In the genomic region with DNA sequence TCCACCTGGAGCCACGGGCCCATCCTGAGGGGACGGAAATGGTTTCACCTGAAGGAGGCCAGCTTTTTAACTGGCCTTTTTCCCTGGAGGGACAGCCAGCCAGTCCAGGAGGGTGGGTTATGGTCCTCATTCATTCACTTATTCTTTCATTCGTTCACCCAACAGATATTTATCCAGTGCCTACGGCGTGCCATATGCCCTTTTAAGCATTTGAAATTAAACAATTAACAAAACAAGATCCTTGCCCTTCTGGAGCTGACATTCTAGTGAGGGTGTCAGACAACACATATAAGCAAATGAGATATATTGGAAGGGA, we compare ENCODE assay signal across 9 cellular contexts. TPM values are rescaled to one million over a fixed set of nuclear protein-coding genes. Genes with fewer than 3 reads are reported as not detected.
DNase-seq lines count a peak whose midpoint lies in the region; ATAC-seq and TF ChIP-seq lines count a peak whose summit lies in the region.
"Had no signal": no experiment of that assay in that cellular context is flagged by ENCODE, and none has a peak within 500 bp of the region (broad histone marks: within the 10 kb centered on the region; RNA-seq: fewer than 3 reads in every experiment).

No MANE protein-coding gene starts in this region.

- no peak for ATAC-seq in mucosa of descending colon
- no peak for ATAC-seq in HG03521 (IDR thresholded peaks at IDR 0.05; ENCODE audit: unreplicated experiment)
- no peak for ATAC-seq in HG02588 (IDR thresholded peaks at IDR 0.05; ENCODE audit: unreplicated experiment)

- CTCF ChIA-PET in CD4-positive, alpha-beta memory T cell (lab: Charles Lee; ENCODE audit: partially characterized antibody) = interaction anchor here (0.6 to 3.1 kb wide), 4 partner anchors 13 to 271 kb away, joined by 3 to 10 read pairs (median 8); no protein-coding TSS in a partner anchor

- no peak overlapping the region for H3K27ac ChIP-seq in CD4-positive, alpha-beta memory T cell (ENCODE audit: low read depth, low read length)
- no peak overlapping the region for H3K27ac ChIP-seq in OCI-LY1 (ENCODE audit: low read depth, low read length, poor library complexity, severe bottlenecking)
- peak overlapping the region; percentile 34 for H3K27ac ChIP-seq in parathyroid adenoma

- no peaks in the 10 kb centered on the region for H3K27me3 ChIP-seq in CD4-positive, alpha-beta memory T cell (ENCODE audit: insufficient read depth, low read length)
- H3K27me3 ChIP-seq in OCI-LY1 (ENCODE audit: insufficient read depth, low read length) (no peaks in the 10 kb centered on the region), parathyroid adenoma (ENCODE audit: control insufficient read depth, insufficient read depth, low read length) (no peaks in the 10 kb centered on the region)

- no peaks in the 10 kb centered on the region for H3K9me2 ChIP-seq in OCI-LY1 (ENCODE audit: low read depth, low read length)

- TF ChIP-seq CTCF in OCI-LY1 (IDR thresholded peaks at IDR 0.05; ENCODE audit: low read length) (no peak), endothelial cell (IDR thresholded peaks at IDR 0.05; ENCODE audit: unreplicated experiment) (no peak), parathyroid adenoma (IDR thresholded peaks at IDR 0.05) (no peak), mucosa of descending colon (IDR thresholded peaks at IDR 0.05) (no peak)

- H3K36me3 ChIP-seq in CD4-positive, alpha-beta memory T cell (ENCODE audit: insufficient read depth, low read length) = no peaks in the 10 kb centered on the region
- H3K36me3 ChIP-seq in OCI-LY1 (ENCODE audit: insufficient read depth, low read length) (no peaks in the 10 kb centered on the region), parathyroid adenoma (ENCODE audit: control insufficient read depth, insufficient read depth, low read length) (no peaks in the 10 kb centered on the region), mucosa of descending colon (ENCODE audit: low read depth) (no peaks in the 10 kb centered on the region)

- POLR2A ChIA-PET in CD4-positive, alpha-beta memory T cell (lab: Charles Lee; ENCODE audit: partially characterized antibody) = interaction anchor here (0.6 to 1.9 kb wide), 16 partner anchors 9 to 266 kb away, joined by 3 to 24 read pairs (median 4); partner anchors contain the start of genes ARL6IP4, CCDC62, MPHOSPH9 and MTRFR

- H3K4me3 Mint-ChIP-seq in CD4-positive, alpha-beta memory T cell = peak overlapping the region in 6 of 8 donors; percentile 22 to 67 (median 36)
- peak overlapping the region; percentile 77 for H3K4me3 Mint-ChIP-seq in endothelial cell (ENCODE audit: unreplicated experiment)

- peak overlapping the region; percentile 71 for H3K4me2 ChIP-seq in OCI-LY1 (ENCODE audit: low read length)
- H3K4me2 ChIP-seq in parathyroid adenoma (ENCODE audit: low read length) = peak overlapping the region; percentile 74

- H3K9me3 ChIP-seq in CD4-positive, alpha-beta memory T cell (ENCODE audit: control insufficient read depth in 1 of 2, low read length in 2 of 2) = no peaks in the 10 kb centered on the region
- H3K9me3 ChIP-seq in OCI-LY1 (ENCODE audit: low read length) (no peaks in the 10 kb centered on the region), parathyroid adenoma (ENCODE audit: control insufficient read depth, low read length) (no peaks in the 10 kb centered on the region), mucosa of descending colon (no peaks in the 10 kb centered on the region)

- H4K20me1 ChIP-seq in OCI-LY1 (ENCODE audit: insufficient read depth, low read length) = no peaks in the 10 kb centered on the region

- no peaks in the 10 kb centered on the region for H3F3A ChIP-seq in OCI-LY1 (ENCODE audit: insufficient read depth, low read length)

- H3K9ac ChIP-seq in OCI-LY1 (ENCODE audit: low read length) = no peak overlapping the region
- H3K9ac ChIP-seq in parathyroid adenoma = no peak overlapping the region

- H3K4me1 Mint-ChIP-seq in CD4-positive, alpha-beta memory T cell = peaks cover 5 to 11% (median 8%) of the 10 kb centered on the region in 4 donors
- no peaks in the 10 kb centered on the region for H3K4me1 Mint-ChIP-seq in endothelial cell (ENCODE audit: unreplicated experiment)

- H3K36me3 Mint-ChIP-seq in CD4-positive, alpha-beta memory T cell = no peaks in the 10 kb centered on the region
- no peaks in the 10 kb centered on the region for H3K36me3 Mint-ChIP-seq in endothelial cell (ENCODE audit: low read depth, unreplicated experiment)

- no peak overlapping the region for H3K4me3 ChIP-seq in CD4-positive, alpha-beta memory T cell (ENCODE audit: low read length in 2 of 2)
- H3K4me3 ChIP-seq in OCI-LY1 (ENCODE audit: low read depth, low read length, poor library complexity, severe bottlenecking) (peak overlapping the region; percentile 30), parathyroid adenoma (ENCODE audit: low read depth, low read length) (peak overlapping the region; percentile 43), mucosa of descending colon (no peak overlapping the region)

- no peaks in the 10 kb centered on the region for H3K27me3 Mint-ChIP-seq in CD4-positive, alpha-beta memory T cell
- H3K27me3 Mint-ChIP-seq in endothelial cell (ENCODE audit: unreplicated experiment) = peaks cover 9% of the 10 kb centered on the region

- DNase-seq in CD4-positive, alpha-beta memory T cell = no peak
- DNase-seq in endothelial cell (ENCODE audit: low spot score) (no peak), mucosa of descending colon (no peak), UCSD-AML1 (lab: John Stamatoyannopoulos, UW; ENCODE audit: unreplicated experiment) (no peak)

- intact Hi-C loops in CD4-positive, alpha-beta memory T cell (cut with micrococcal nuclease) = loop anchor here (1.0 kb wide), 1 partner anchor 8 kb away; no protein-coding TSS in a partner anchor
- intact Hi-C loops in mucosa of descending colon (cut with DNase I, micrococcal nuclease) = no loop called here

- H2AFZ ChIP-seq in OCI-LY1 (ENCODE audit: low read length) (no peak overlapping the region), parathyroid adenoma (peak overlapping the region; percentile 61)

- no peaks in the 10 kb centered on the region for H3K9me3 Mint-ChIP-seq in CD4-positive, alpha-beta memory T cell
- H3K9me3 Mint-ChIP-seq in endothelial cell (ENCODE audit: unreplicated experiment) = no peaks in the 10 kb centered on the region
- H3K9me3 Mint-ChIP-seq: HFFc6 had no signal

- no peaks in the 10 kb centered on the region for H3K79me2 ChIP-seq in OCI-LY1 (ENCODE audit: insufficient read depth, low read length)
- peaks cover 9% of the 10 kb centered on the region for H3K79me2 ChIP-seq in parathyroid adenoma

- peak overlapping the region in 6 of 7 donors; percentile 33 to 86 (median 58) for H3K27ac Mint-ChIP-seq in CD4-positive, alpha-beta memory T cell
- no peak overlapping the region for H3K27ac Mint-ChIP-seq in endothelial cell (ENCODE audit: unreplicated experiment)
- H3K27ac Mint-ChIP-seq: HFFc6 had no signal

- peaks cover 11% of the 10 kb centered on the region for H3K4me1 ChIP-seq in CD4-positive, alpha-beta memory T cell (ENCODE audit: insufficient read depth, low read length)
- H3K4me1 ChIP-seq in OCI-LY1 (ENCODE audit: insufficient read depth, low read length, severe bottlenecking) (peaks cover 9% of the 10 kb centered on the region), parathyroid adenoma (peaks cover 16% of the 10 kb centered on the region), mucosa of descending colon (ENCODE audit: low read depth) (peaks cover 32% of the 10 kb centered on the region)

RNA-seq across cellular contexts. Expression of gene ABCB9, which starts 0.4 kb away (rescaled TPM):
- total RNA-seq in CD4-positive, alpha-beta memory T cell = 1 to 10 TPM; 5.9 to 7.1 TPM
- polyA plus RNA-seq in CD4-positive, alpha-beta memory T cell = 1 to 10 TPM in 1 of 2 donors, under 1 TPM in 1; 0.81 to 1.8 TPM
- total RNA-seq in endothelial cell (ENCODE audit: unreplicated experiment) (10.9 TPM), mucosa of descending colon (1 to 10 TPM; 6.3 to 8.2 (median 6.4) TPM)

RNA-seq across cellular contexts. Expression of gene OGFOD2, which starts 8.3 kb away (rescaled TPM):
- 10 to 100 TPM; 38.3 to 46.6 TPM for total RNA-seq in CD4-positive, alpha-beta memory T cell
- 10 to 100 TPM; 13.9 to 15.9 TPM for polyA plus RNA-seq in CD4-positive, alpha-beta memory T cell
- total RNA-seq in endothelial cell (ENCODE audit: unreplicated experiment) (10.4 TPM), mucosa of descending colon (10 to 100 TPM; 17.0 to 25.0 (median 23.7) TPM)

RNA-seq across cellular contexts. Expression of gene ARL6IP4, which starts 13.8 kb away (rescaled TPM):
- 100 to 1,000 TPM; 159 to 180 TPM for total RNA-seq in CD4-positive, alpha-beta memory T cell
- polyA plus RNA-seq in CD4-positive, alpha-beta memory T cell = 100 to 1,000 TPM; 184 to 252 TPM
- total RNA-seq in endothelial cell (ENCODE audit: unreplicated experiment) = 151 TPM
- 100 to 1,000 TPM; 127 to 171 (median 128) TPM for total RNA-seq in mucosa of descending colon

Comparison
In these comparisons a context has a peak if more than half of its experiments do, and no peak if none do; other contexts are left out.
1. H3K4me3 ChIP-seq: peak in OCI-LY1 (single experiment) and parathyroid adenoma (single experiment); none in CD4-positive, alpha-beta memory T cell (0 of 2) and mucosa of descending colon (single experiment).